Comparison of ENCODE assay signal across 14 cellular contexts in genomic region chr16:73743665-73744496, GRCh38.
A peak's percentile ranks its signal among the peaks of the same experiment; 100 is the strongest.
DNase-seq lines count a peak whose midpoint lies in the region; ATAC-seq and TF ChIP-seq lines count a peak whose summit lies in the region.
"Had no signal": no experiment of that assay in that cellular context is flagged by ENCODE, and none has a peak within 500 bp of the region (broad histone marks: within the 10 kb centered on the region; RNA-seq: fewer than 3 reads in every experiment).

No MANE protein-coding gene starts in this region.

- CTCF ChIA-PET in SK-N-SH (lab: Yijun Ruan, JAX): interaction anchor here (0.6 to 2.8 kb wide), 49 partner anchors 9 to 912 kb away, joined by 3 to 33 read pairs (median 4); no protein-coding TSS in a partner anchor

- ATAC-seq in mucosa of descending colon (no peak), GM19023 (IDR thresholded peaks at IDR 0.05; ENCODE audit: unreplicated experiment) (no peak), GM21360 (IDR thresholded peaks at IDR 0.05; ENCODE audit: unreplicated experiment) (no peak)

- WGBS in SK-N-SH (ENCODE audit: low lambda C conversion rate): 33% methylated on average over 11 of the region's 11 CpGs

- no peaks in the 10 kb centered on the region for H3K79me2 ChIP-seq in SK-N-SH (ENCODE audit: insufficient read depth)

- no peak overlapping the region for H3K4me2 ChIP-seq in SK-N-SH

- H3K9me3 ChIP-seq in SK-N-SH: no peaks in the 10 kb centered on the region
- H3K9me3 ChIP-seq in mucosa of descending colon: no peaks in the 10 kb centered on the region
- H3K9me3 ChIP-seq: neutrophil, SJCRH30 had no signal

- POLR2A ChIA-PET in SK-N-SH (lab: Yijun Ruan, JAX): no interaction called here

- peak; percentile 75 for TF ChIP-seq RAD21 in SK-N-SH (IDR thresholded peaks at IDR 0.05; ENCODE audit: low read length)

- no peaks in the 10 kb centered on the region for H3K27me3 ChIP-seq in SK-N-SH (ENCODE audit: insufficient read depth)
- H3K27me3 ChIP-seq: neutrophil, SJCRH30 had no signal

- H3K4me1 ChIP-seq in SK-N-SH (ENCODE audit: control insufficient read depth in 1 of 2, insufficient read depth in 2 of 2, low read depth in 1 of 2, low read length in 1 of 2) (peaks cover 0 to 9% of the 10 kb centered on the region in 2 experiments; a peak in 2 of 4 replicates), mucosa of descending colon (ENCODE audit: low read depth) (no peaks in the 10 kb centered on the region)
- H3K4me1 ChIP-seq: SJCRH30 had no signal

- H3K9ac ChIP-seq in SK-N-SH: no peak overlapping the region

- no peak overlapping the region for H3K27ac ChIP-seq in SK-N-SH (ENCODE audit: low read depth in 2 of 2, low read length in 1 of 2)
- H3K27ac ChIP-seq: neutrophil, SJCRH30 had no signal

- TF ChIP-seq CTCF in SK-N-SH (IDR thresholded peaks at IDR 0.05): peak; percentile 17; the same call in 1 of the 2 replicates
- no peak for TF ChIP-seq CTCF in mucosa of descending colon (IDR thresholded peaks at IDR 0.05)

- peak in 1 of 2 experiments; percentile 94; a peak in 2 of 4 replicates for TF ChIP-seq EP300 in SK-N-SH (IDR thresholded peaks at IDR 0.05; ENCODE audit: borderline replicate concordance in 1 of 2, low read depth in 1 of 2, low read length in 1 of 2)

- H2AFZ ChIP-seq in SK-N-SH (ENCODE audit: low read depth): no peak overlapping the region

- no peaks in the 10 kb centered on the region for H3K9me2 ChIP-seq in SK-N-SH

- H3K4me3 ChIP-seq in SK-N-SH (ENCODE audit: low read depth in 2 of 2, low read length in 1 of 2) (no peak overlapping the region), mucosa of descending colon (no peak overlapping the region)
- H3K4me3 ChIP-seq: SJCRH30 had no signal

- no peaks in the 10 kb centered on the region for H3F3A ChIP-seq in SK-N-SH (replicated peaks; ENCODE audit: insufficient read depth)

- intact Hi-C loops in mucosa of descending colon (cut with DNase I, micrococcal nuclease): no loop called here

- DNase-seq in NCI-H1417 (lab: John Stamatoyannopoulos, UW) (peak in 2 of 3 experiments; percentile 13 to 55), NCI-H1417 treated with DMSO at 0.1 percent for 48 hours (lab: John Stamatoyannopoulos, UW) (no peak), HT-29 (ENCODE audit: low spot score) (peak; percentile 14), SK-N-SH (peak; percentile 44), mucosa of descending colon (peak in 2 of 3 donors; percentile 24 to 33), NCI-H1694 (lab: John Stamatoyannopoulos, UW) (no peak)
- DNase-seq: ACHN; effector CD8-positive, alpha-beta T cell; Karpas-422; NCI-H446 had no signal

- H4K20me1 ChIP-seq in SK-N-SH (ENCODE audit: insufficient read depth): no peaks in the 10 kb centered on the region

- H3K36me3 ChIP-seq in SK-N-SH (replicated peaks in 1 of 2; ENCODE audit: control insufficient read depth in 1 of 2, insufficient read depth in 2 of 2, low read length in 1 of 2) (no peaks in the 10 kb centered on the region), mucosa of descending colon (ENCODE audit: low read depth) (no peaks in the 10 kb centered on the region)
- H3K36me3 ChIP-seq: neutrophil, SJCRH30 had no signal

TF ChIP-seq in SK-N-SH, 30 proteins besides CTCF, POLR2A, EP300 and RAD21:
- TF ChIP-seq SMC3 (IDR thresholded peaks at IDR 0.05; ENCODE audit: low read depth, low read length) (peak; percentile 42; the same call in 1 of the 2 replicates), RCOR1 (IDR thresholded peaks at IDR 0.05; ENCODE audit: low read length) (peak; percentile 96), NRF1 (IDR thresholded peaks at IDR 0.05; ENCODE audit: low read depth, low read length) (no peak), FOSL2 (IDR thresholded peaks at IDR 0.05; ENCODE audit: borderline replicate concordance, low read depth) (no peak), FOXJ3 (CRISPR knock-in tag; IDR thresholded peaks at IDR 0.05) (peak; percentile 78), GABPA (IDR thresholded peaks at IDR 0.05; ENCODE audit: low read depth) (no peak), GATA2 (CRISPR knock-in tag; IDR thresholded peaks at IDR 0.05) (peak; percentile 95), CHD2 (IDR thresholded peaks at IDR 0.05; ENCODE audit: low read length, partially characterized antibody) (peak; percentile 47), TEAD4 (IDR thresholded peaks at IDR 0.05; ENCODE audit: borderline replicate concordance, insufficient read depth) (no peak)
- TF ChIP-seq, protein P1, sequence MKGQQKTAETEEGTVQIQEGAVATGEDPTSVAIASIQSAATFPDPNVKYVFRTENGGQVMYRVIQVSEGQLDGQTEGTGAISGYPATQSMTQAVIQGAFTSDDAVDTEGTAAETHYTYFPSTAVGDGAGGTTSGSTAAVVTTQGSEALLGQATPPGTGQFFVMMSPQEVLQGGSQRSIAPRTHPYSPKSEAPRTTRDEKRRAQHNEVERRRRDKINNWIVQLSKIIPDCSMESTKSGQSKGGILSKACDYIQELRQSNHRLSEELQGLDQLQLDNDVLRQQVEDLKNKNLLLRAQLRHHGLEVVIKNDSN (IDR thresholded peaks at IDR 0.05; ENCODE audit: borderline replicate concordance, low read depth): no peak

Comparison
In these comparisons a context has a peak if more than half of its experiments do, and no peak if none do; other contexts are left out.
1. DNase-seq: peak in NCI-H1417 (2 of 3), HT-29 (single experiment), SK-N-SH (single experiment) and mucosa of descending colon (2 of 3); none in NCI-H1417 treated with DMSO at 0.1 percent for 48 hours (single experiment) and NCI-H1694 (single experiment).